ENCODE assay signal across 1 cellular context in genomic region chr10:59657724-59658123, GRCh38.
TF ChIP-seq lines count a peak whose summit lies in the region.

No MANE protein-coding gene starts in this region.

TF ChIP-seq in H1, 55 proteins besides CTCF, POLR2A, EP300 and RAD21:
- TF ChIP-seq JUN (IDR thresholded peaks at IDR 0.05; ENCODE audit: low read depth, low read length) (no peak), POU5F1 (IDR thresholded peaks at IDR 0.05; ENCODE audit: low read depth, low read length) (no peak), RBBP5 (IDR thresholded peaks at IDR 0.05; ENCODE audit: borderline replicate concordance, low read depth, low read length) (no peak), SP2 (IDR thresholded peaks at IDR 0.05; ENCODE audit: low read length) (no peak), KDM1A (IDR thresholded peaks at IDR 0.05; ENCODE audit: borderline replicate concordance, low read length) (no peak)
